1 cellular context compared by ENCODE assay signal in the genomic region with DNA sequence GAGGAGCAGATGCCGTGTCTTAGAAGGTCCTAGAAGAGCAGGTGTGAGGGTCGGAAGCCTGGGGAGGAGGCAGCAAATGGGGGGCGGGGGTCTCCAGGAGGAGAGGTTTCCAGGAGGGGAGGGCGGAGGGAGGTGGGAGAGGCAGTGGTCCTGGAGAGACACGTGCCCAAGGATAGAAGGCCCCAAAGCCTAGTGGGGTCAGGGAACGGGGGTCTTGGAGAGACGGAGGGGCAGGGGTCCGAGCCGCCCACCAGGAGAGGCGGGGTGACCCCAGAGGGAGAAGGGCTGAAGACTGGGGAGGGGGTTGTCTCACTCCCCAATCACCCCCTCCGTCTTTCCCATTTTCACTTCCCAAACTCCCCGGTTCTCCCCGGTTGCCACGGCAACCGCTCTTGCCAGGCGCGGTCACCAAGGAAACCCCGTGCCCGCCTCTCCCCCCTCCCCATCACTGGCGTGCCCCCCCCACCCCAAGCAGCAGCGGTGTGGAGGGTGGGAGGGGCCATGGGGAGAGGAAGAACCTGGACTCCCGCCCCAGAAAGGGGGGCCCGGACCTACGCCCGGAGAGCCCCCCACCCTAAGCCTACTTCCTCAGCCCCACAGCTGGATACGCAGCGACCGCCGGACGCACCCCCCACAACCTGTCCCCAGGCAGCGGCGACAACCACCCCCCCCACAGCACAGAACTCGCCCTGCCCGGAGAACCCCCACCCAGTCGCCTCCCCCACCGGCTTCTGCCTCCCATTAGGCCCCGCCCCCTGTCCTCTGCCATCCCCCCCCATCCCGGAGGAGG.
TF ChIP-seq lines count a peak whose summit lies in the region.

No MANE protein-coding gene starts in this region.

TF ChIP-seq in H1, 55 proteins besides CTCF, POLR2A, EP300 and RAD21:
- peak; percentile 27 to 61; a peak in 1 of 4 replicates for TF ChIP-seq SIN3A (conservative IDR thresholded peaks at IDR 0.05 in 1 of 2, IDR thresholded peaks at IDR 0.05 in 1 of 2; ENCODE audit: low read depth in 1 of 2, low read length in 2 of 2)
- TF ChIP-seq CHD1 (IDR thresholded peaks at IDR 0.05; ENCODE audit: low read depth, low read length) = no peak
